13 cellular contexts compared by ENCODE assay signal in the genomic region with DNA sequence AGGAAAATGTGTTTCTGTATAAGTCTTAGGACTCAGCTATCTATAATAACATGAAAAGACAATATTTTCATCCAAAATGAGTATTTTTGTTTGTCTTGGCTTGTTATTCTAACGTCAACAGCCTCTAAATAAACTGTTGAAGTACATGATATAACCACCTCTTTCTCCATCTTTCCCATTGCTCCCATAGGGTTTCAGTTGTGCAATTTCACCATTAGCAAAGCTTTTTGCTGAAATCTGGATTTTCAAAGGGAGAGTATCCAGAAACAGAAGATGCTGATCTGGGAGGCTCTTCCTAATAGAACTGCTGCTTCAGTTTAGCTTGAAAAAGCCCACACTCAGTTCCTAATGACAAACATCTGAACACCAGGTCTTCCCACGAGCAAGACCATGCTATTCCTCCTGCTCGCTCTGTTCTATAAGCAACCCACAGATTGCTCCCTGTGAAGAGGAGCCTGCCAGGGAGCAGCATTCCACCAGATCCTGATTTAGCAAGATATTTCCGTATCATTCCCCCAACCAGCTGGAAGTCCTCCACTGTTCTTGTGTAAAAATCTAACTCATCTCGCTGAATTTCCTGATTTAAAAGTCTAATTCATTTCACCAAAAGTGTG. TPM values are rescaled to one million over a fixed set of nuclear protein-coding genes. Genes with fewer than 3 reads are reported as not detected.
"Had no signal": no experiment of that assay in that cellular context is flagged by ENCODE, and none has a peak within 500 bp of the region (broad histone marks: within the 10 kb centered on the region; RNA-seq: fewer than 3 reads in every experiment).

No MANE protein-coding gene starts in this region.

RNA-seq across cellular contexts. Expression of gene FOXD4L6, which starts 41.2 kb away (rescaled TPM):
- total RNA-seq: activated CD8-positive, alpha-beta memory T cell treated with anti-CD3 and anti-CD28 coated beads for 36 hours; activated T-cell treated with anti-CD3 and anti-CD28 coated beads, Interleukin-2, amount 50 U/mL, for 4 hours; activated T-helper 2 cell treated with anti-CD3 and anti-CD28 coated beads, Interferon-gamma antibody, Interleukin-2, Interleukin-4, amounts not matched to agents 10 μg/mL and 5 μg/mL and 100 μg/mL, durations not matched to agents 14 hours and 24 hours and 36 hours; lung microvascular endothelial cell; mesothelial cell of epicardium; natural killer cell; ovary; psoas muscle; temporal lobe; transverse colon; vagina had no signal
- polyA plus RNA-seq: ovary, SK-N-SH, smooth muscle cell had no signal
